Comparison of ENCODE assay signal across 12 cellular contexts in genomic region chr4:173191623-173192041, GRCh38. TPM values are rescaled to one million over a fixed set of nuclear protein-coding genes. Genes with fewer than 3 reads are reported as not detected.
DNase-seq lines count a peak whose midpoint lies in the region; ATAC-seq, FAIRE-seq and TF ChIP-seq lines count a peak whose summit lies in the region.
"Had no signal": no experiment of that assay in that cellular context is flagged by ENCODE, and none has a peak within 500 bp of the region (broad histone marks: within the 10 kb centered on the region; RNA-seq: fewer than 3 reads in every experiment).

No MANE protein-coding gene starts in this region.

- CTCF ChIA-PET in Calu3 (lab: Charles Lee) = no interaction called here

- H3K9me3 ChIP-seq in lung (ENCODE audit: control insufficient read depth in 2 of 2, insufficient read depth in 1 of 2, low read length in 1 of 2) = no peaks in the 10 kb centered on the region
- H3K9me3 ChIP-seq: spleen had no signal

- no peaks in the 10 kb centered on the region for H3K9me3 Mint-ChIP-seq in Calu3 (ENCODE audit: low read depth, unreplicated experiment)
- H3K9me3 Mint-ChIP-seq: T-helper 1 cell treated with Interleukin-12 subunit alpha and Interleukin-12 subunit beta and Interleukin-4 antibody, amounts not matched to agents 30 μg/mL and 1 μg/mL, for 36 hours had no signal

- H3K27ac Mint-ChIP-seq in Calu3 (ENCODE audit: unreplicated experiment) = peak overlapping the region; percentile 95
- H3K27ac Mint-ChIP-seq: T-helper 1 cell treated with Interleukin-12 subunit alpha and Interleukin-12 subunit beta and Interleukin-4 antibody, amounts not matched to agents 30 μg/mL and 1 μg/mL, for 36 hours had no signal

- H3K4me3 Mint-ChIP-seq in Calu3 (ENCODE audit: low read depth, unreplicated experiment) = peak overlapping the region; percentile 49
- H3K4me3 Mint-ChIP-seq: T-helper 1 cell treated with Interleukin-12 subunit alpha and Interleukin-12 subunit beta and Interleukin-4 antibody, amounts not matched to agents 30 μg/mL and 1 μg/mL, for 36 hours had no signal

- in situ Hi-C loops in astrocyte of the spinal cord (cut with HindIII; ENCODE audit: low sequenced_read_pairs) = no loop called here

- H3K27me3 Mint-ChIP-seq in Calu3 (ENCODE audit: unreplicated experiment) = no peaks in the 10 kb centered on the region

- DNase-seq in Calu3 (no peak), HT-29 (ENCODE audit: low spot score) (peak; percentile 45), astrocyte of the spinal cord (ENCODE audit: low read depth, low spot score) (peak; percentile 56), lung (ENCODE audit: low spot score) (no peak), NCI-H526 treated with DMSO at 0.1 percent for 48 hours (lab: John Stamatoyannopoulos, UW) (no peak), urothelium cell line (ENCODE audit: low spot score) (no peak)
- DNase-seq in activated CD4-positive, alpha-beta T cell treated with anti-CD3 and anti-CD28 coated beads for 4 hours = no peak
- DNase-seq: mesendoderm; spleen; stimulated activated naive CD4-positive, alpha-beta T cell treated with Interleukin-2 at 50 U/mL for 16 hours had no signal

- peaks cover 12% of the 10 kb centered on the region for H3K36me3 Mint-ChIP-seq in Calu3 (ENCODE audit: insufficient read depth, unreplicated experiment)

- no peak for TF ChIP-seq CTCF in Calu3 (IDR thresholded peaks at IDR 0.05; ENCODE audit: unreplicated experiment)
- no peak for TF ChIP-seq CTCF in astrocyte of the spinal cord (IDR thresholded peaks at IDR 0.05; ENCODE audit: low read depth, low read length)
- no peak for TF ChIP-seq CTCF in lung (IDR thresholded peaks at IDR 0.05; ENCODE audit: control extremely low read depth, extremely low read depth)

- peaks cover 52% of the 10 kb centered on the region for H3K4me1 Mint-ChIP-seq in Calu3 (ENCODE audit: low read depth, unreplicated experiment)

- H3K4me3 ChIP-seq in astrocyte of the spinal cord (ENCODE audit: low read depth, low read length) (no peak overlapping the region), lung (no peak overlapping the region)
- H3K4me3 ChIP-seq: spleen had no signal

- peaks cover 2 to 6% of the 10 kb centered on the region in 2 donors for H3K4me1 ChIP-seq in lung (ENCODE audit: control insufficient read depth in 2 of 2, insufficient read depth in 2 of 2, low read length in 2 of 2)

- ATAC-seq in lung (ENCODE audit: insufficient read depth, low FRiP score) (peak; percentile 29), GM18909 (IDR thresholded peaks at IDR 0.05; ENCODE audit: poor library complexity, unreplicated experiment) (no peak)

- no peaks in the 10 kb centered on the region for H3K36me3 ChIP-seq in lung (ENCODE audit: control insufficient read depth in 2 of 2, insufficient read depth in 2 of 2, low read length in 2 of 2)
- H3K36me3 ChIP-seq: spleen had no signal

- H3K27me3 ChIP-seq in lung (ENCODE audit: control insufficient read depth, insufficient read depth) = no peaks in the 10 kb centered on the region
- H3K27me3 ChIP-seq: spleen had no signal

- no peak overlapping the region for H3K27ac ChIP-seq in lung (ENCODE audit: low read depth in 1 of 2, low read length in 1 of 2)
- H3K27ac ChIP-seq: spleen had no signal

- intact Hi-C loops in Calu3 (cut with micrococcal nuclease; ENCODE audit: unreplicated experiment) = loop anchor here (2.0 kb wide), 2 partner anchors 17 to 61 kb away; no protein-coding TSS in a partner anchor

- 64 to 74% methylated on average over 3 of the region's 3 CpGs for WGBS in lung, 2 donors

- no peak for FAIRE-seq in urothelium cell line (lab: Jason Lieb, UNC)

- BruUV-seq in Calu3 (replicated peaks; lab: Mats Ljungman, UMichigan) = no TSS peak

RNA-seq across cellular contexts. Expression of gene GALNT7, which starts 23.0 kb away (rescaled TPM):
- total RNA-seq in Calu3 (2022) = 47.7 and 51.6 TPM in 2 replicates
- 14.4 and 15.4 TPM in 2 replicates for total RNA-seq in HT-29 (2014; rRNA removed; shearing (Covaris generic))
- 10 to 100 TPM; 18.8 to 32.7 TPM for total RNA-seq in lung
- polyA plus RNA-seq in lung = 1 to 10 TPM; 9.3 to 9.8 TPM

Comparison
In these comparisons a context has a peak if more than half of its experiments do, and no peak if none do; other contexts are left out.
1. DNase-seq: peak in HT-29 (single experiment) and astrocyte of the spinal cord (single experiment); none in Calu3 (single experiment), lung (single experiment), NCI-H526 treated with DMSO at 0.1 percent for 48 hours (single experiment), urothelium cell line (single experiment) and activated CD4-positive, alpha-beta T cell treated with anti-CD3 and anti-CD28 coated beads for 4 hours (0 of 2).